In the genomic region with DNA sequence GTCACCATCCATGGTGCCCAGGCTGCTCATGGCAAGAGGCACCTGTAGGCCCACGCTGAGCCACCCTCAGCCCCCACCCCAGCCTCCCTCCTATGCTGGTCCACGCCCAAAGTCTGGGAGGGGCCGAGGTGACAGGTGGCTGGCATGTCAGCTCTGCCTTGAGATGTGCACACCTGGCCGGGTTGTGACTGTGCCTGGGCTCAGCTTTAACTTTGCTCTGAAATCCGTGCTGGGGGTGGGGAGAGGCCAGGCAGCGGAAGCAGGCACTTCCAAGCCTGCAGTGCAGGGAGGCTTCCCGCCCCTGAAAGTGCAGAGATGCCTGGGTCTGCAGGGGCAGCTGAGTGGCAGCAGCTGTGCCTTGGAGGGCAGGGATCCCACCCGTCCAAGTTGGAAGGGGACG, we compare ENCODE assay signal across 1 cellular context.
TF ChIP-seq lines count a peak whose summit lies in the region.

No MANE protein-coding gene starts in this region.

TF ChIP-seq in H1, 55 proteins besides CTCF, POLR2A, EP300 and RAD21 (continued from another document):
- TF ChIP-seq PHF8 (conservative IDR thresholded peaks at IDR 0.05; ENCODE audit: low read depth, low read length) (no peak), SRF (IDR thresholded peaks at IDR 0.05; ENCODE audit: low read depth, low read length) (no peak), RBBP5 (IDR thresholded peaks at IDR 0.05; ENCODE audit: borderline replicate concordance, low read depth, low read length) (no peak), GTF2F1 (IDR thresholded peaks at IDR 0.05; ENCODE audit: borderline replicate concordance, low read depth, low read length) (no peak), BCL11A (IDR thresholded peaks at IDR 0.05; ENCODE audit: low read depth in 2 of 2, low read length in 2 of 2) (no peak), SP1 (IDR thresholded peaks at IDR 0.05; ENCODE audit: low read depth, low read length) (no peak), KDM1A (IDR thresholded peaks at IDR 0.05; ENCODE audit: borderline replicate concordance, low read length) (no peak), KDM5A (IDR thresholded peaks at IDR 0.05; ENCODE audit: low read length) (no peak), CEBPB (IDR thresholded peaks at IDR 0.05; ENCODE audit: low read depth, low read length) (no peak)
- TF ChIP-seq, protein P1, sequence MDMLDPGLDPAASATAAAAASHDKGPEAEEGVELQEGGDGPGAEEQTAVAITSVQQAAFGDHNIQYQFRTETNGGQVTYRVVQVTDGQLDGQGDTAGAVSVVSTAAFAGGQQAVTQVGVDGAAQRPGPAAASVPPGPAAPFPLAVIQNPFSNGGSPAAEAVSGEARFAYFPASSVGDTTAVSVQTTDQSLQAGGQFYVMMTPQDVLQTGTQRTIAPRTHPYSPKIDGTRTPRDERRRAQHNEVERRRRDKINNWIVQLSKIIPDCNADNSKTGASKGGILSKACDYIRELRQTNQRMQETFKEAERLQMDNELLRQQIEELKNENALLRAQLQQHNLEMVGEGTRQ (IDR thresholded peaks at IDR 0.05; ENCODE audit: low read length): no peak
